Comparison of ENCODE assay signal across 10 cellular contexts in genomic region chr1:31699341-31699891, GRCh38. TPM values are rescaled to one million over a fixed set of nuclear protein-coding genes. Genes with fewer than 3 reads are reported as not detected.
DNase-seq lines count a peak whose midpoint lies in the region; ATAC-seq lines count a peak whose summit lies in the region.
"Had no signal": no experiment of that assay in that cellular context is flagged by ENCODE, and none has a peak within 500 bp of the region (broad histone marks: within the 10 kb centered on the region; RNA-seq: fewer than 3 reads in every experiment).

No MANE protein-coding gene starts in this region.

- ATAC-seq in activated CD4-positive, alpha-beta T cell treated with anti-CD3 and anti-CD28 coated beads for 36 hours, result peak; percentile 37
- ATAC-seq in central memory CD8-positive, alpha-beta T cell (replicated peaks; ENCODE audit: extremely low read depth, poor library complexity, severe bottlenecking), result peak; percentile 36
- ATAC-seq in stimulated activated effector memory CD8-positive, alpha-beta T cell treated with anti-CD3 and anti-CD28 coated beads, Interleukin-12 subunit alpha, Interleukin-12 subunit beta, amount 100 ng/mL, for 72 hours, result peak; percentile 65
- ATAC-seq in GM18868 (IDR thresholded peaks at IDR 0.05; ENCODE audit: unreplicated experiment), result no peak

- H3K27ac Mint-ChIP-seq in activated CD4-positive, alpha-beta T cell treated with anti-CD3 and anti-CD28 coated beads for 36 hours, result no peak overlapping the region
- H3K27ac Mint-ChIP-seq in central memory CD8-positive, alpha-beta T cell (ENCODE audit: low read depth), result peak overlapping the region; percentile 82
- H3K27ac Mint-ChIP-seq in stimulated activated effector memory CD8-positive, alpha-beta T cell treated with anti-CD3 and anti-CD28 coated beads, Interleukin-12 subunit alpha, Interleukin-12 subunit beta, amount 100 ng/mL, for 72 hours, result peak overlapping the region; percentile 81

- H3K9me3 Mint-ChIP-seq in activated CD4-positive, alpha-beta T cell treated with anti-CD3 and anti-CD28 coated beads for 36 hours (ENCODE audit: low read depth), result no peaks in the 10 kb centered on the region
- no peaks in the 10 kb centered on the region for H3K9me3 Mint-ChIP-seq in central memory CD8-positive, alpha-beta T cell
- H3K9me3 Mint-ChIP-seq in stimulated activated effector memory CD8-positive, alpha-beta T cell treated with anti-CD3 and anti-CD28 coated beads, Interleukin-12 subunit alpha, Interleukin-12 subunit beta, amount 100 ng/mL, for 72 hours, result no peaks in the 10 kb centered on the region

- no peaks in the 10 kb centered on the region for H3K36me3 Mint-ChIP-seq in activated CD4-positive, alpha-beta T cell treated with anti-CD3 and anti-CD28 coated beads for 36 hours (ENCODE audit: low read depth)
- no peaks in the 10 kb centered on the region for H3K36me3 Mint-ChIP-seq in central memory CD8-positive, alpha-beta T cell (ENCODE audit: insufficient read depth)
- H3K36me3 Mint-ChIP-seq in stimulated activated effector memory CD8-positive, alpha-beta T cell treated with anti-CD3 and anti-CD28 coated beads, Interleukin-12 subunit alpha, Interleukin-12 subunit beta, amount 100 ng/mL, for 72 hours, result peaks cover under 1% of the 10 kb centered on the region

- peaks cover 16% of the 10 kb centered on the region for H3K4me1 Mint-ChIP-seq in activated CD4-positive, alpha-beta T cell treated with anti-CD3 and anti-CD28 coated beads for 36 hours
- peaks cover 37% of the 10 kb centered on the region for H3K4me1 Mint-ChIP-seq in central memory CD8-positive, alpha-beta T cell
- H3K4me1 Mint-ChIP-seq in stimulated activated effector memory CD8-positive, alpha-beta T cell treated with anti-CD3 and anti-CD28 coated beads, Interleukin-12 subunit alpha, Interleukin-12 subunit beta, amount 100 ng/mL, for 72 hours, result peaks cover 49% of the 10 kb centered on the region

- CTCF ChIA-PET in activated CD4-positive, alpha-beta T cell treated with anti-CD3 and anti-CD28 coated beads for 36 hours (lab: Charles Lee), result interaction anchor here (1.2 kb wide), 1 partner anchor 71 kb away, joined by 3 read pairs; no protein-coding TSS in a partner anchor

- DNase-seq in activated CD4-positive, alpha-beta T cell treated with anti-CD3 and anti-CD28 coated beads for 36 hours, result peak; percentile 32
- no peak for DNase-seq in activated CD4-positive, alpha-beta T cell treated with anti-CD3 and anti-CD28 coated beads for 1 hour
- DNase-seq in NAMALWA (ENCODE audit: low spot score) (peak; percentile 42), NCI-H226 (no peak), HuH-7 (ENCODE audit: low spot score) (no peak)
- no peak for DNase-seq in central memory CD8-positive, alpha-beta T cell (ENCODE audit: low spot score in 2 of 2)
- DNase-seq in stimulated activated effector memory CD8-positive, alpha-beta T cell treated with anti-CD3 and anti-CD28 coated beads, Interleukin-12 subunit alpha, Interleukin-12 subunit beta, amount 100 ng/mL, for 72 hours (ENCODE audit: low spot score in 2 of 2), result no peak
- DNase-seq: KBM-7, stomach had no signal

- intact Hi-C loops in activated CD4-positive, alpha-beta T cell treated with anti-CD3 and anti-CD28 coated beads for 36 hours (cut with DNase I, micrococcal nuclease), result no loop called here

- H3K4me3 Mint-ChIP-seq in activated CD4-positive, alpha-beta T cell treated with anti-CD3 and anti-CD28 coated beads for 36 hours, result no peak overlapping the region
- H3K4me3 Mint-ChIP-seq in central memory CD8-positive, alpha-beta T cell, result peak overlapping the region; percentile 5
- H3K4me3 Mint-ChIP-seq in stimulated activated effector memory CD8-positive, alpha-beta T cell treated with anti-CD3 and anti-CD28 coated beads, Interleukin-12 subunit alpha, Interleukin-12 subunit beta, amount 100 ng/mL, for 72 hours, result no peak overlapping the region

- H3K27me3 Mint-ChIP-seq in activated CD4-positive, alpha-beta T cell treated with anti-CD3 and anti-CD28 coated beads for 36 hours, result peaks cover 9% of the 10 kb centered on the region
- H3K27me3 Mint-ChIP-seq in central memory CD8-positive, alpha-beta T cell, result no peaks in the 10 kb centered on the region

- POLR2A ChIA-PET in activated CD4-positive, alpha-beta T cell treated with anti-CD3 and anti-CD28 coated beads for 36 hours (lab: Charles Lee), result no interaction called here

RNA-seq across cellular contexts. Expression of gene COL16A1, which starts 4.4 kb away (rescaled TPM):
- total RNA-seq in activated CD4-positive, alpha-beta T cell treated with anti-CD3 and anti-CD28 coated beads for 36 hours, result under 1 TPM in 1 of 2 experiments, not detected in 1; 0.09 TPM

RNA-seq across cellular contexts. Expression of gene PEF1, which starts 54.7 kb away (rescaled TPM):
- total RNA-seq in activated CD4-positive, alpha-beta T cell treated with anti-CD3 and anti-CD28 coated beads for 36 hours, result 10 to 100 TPM; 48.8 to 59.3 TPM

Comparison
In these comparisons a context has a peak if more than half of its experiments do, and no peak if none do; other contexts are left out.
1. DNase-seq: peak in activated CD4-positive, alpha-beta T cell treated with anti-CD3 and anti-CD28 coated beads for 36 hours (single experiment) and NAMALWA (single experiment); none in activated CD4-positive, alpha-beta T cell treated with anti-CD3 and anti-CD28 coated beads for 1 hour (single experiment), central memory CD8-positive, alpha-beta T cell (0 of 2), stimulated activated effector memory CD8-positive, alpha-beta T cell treated with anti-CD3 and anti-CD28 coated beads, Interleukin-12 subunit alpha, Interleukin-12 subunit beta, amount 100 ng/mL, for 72 hours (0 of 2), NCI-H226 (single experiment) and HuH-7 (single experiment).